8 cellular contexts compared by ENCODE assay signal in genomic region chr7:149715476-149715875, GRCh38. TPM values are rescaled to one million over a fixed set of nuclear protein-coding genes. Genes with fewer than 3 reads are reported as not detected.
DNase-seq lines count a peak whose midpoint lies in the region; ATAC-seq and TF ChIP-seq lines count a peak whose summit lies in the region.

No MANE protein-coding gene starts in this region.

- peak overlapping the region; percentile 64 for H2AFZ ChIP-seq in KMS-11 (ENCODE audit: low read depth)

- peaks cover 3% of the 10 kb centered on the region for H3K9me3 ChIP-seq in BE2C

- no peaks in the 10 kb centered on the region for H3K79me2 ChIP-seq in KMS-11 (ENCODE audit: insufficient read depth, low read depth)

- H3K27ac Mint-ChIP-seq in chondrocyte (ENCODE audit: unreplicated experiment) = peak overlapping the region; percentile 39
- peak overlapping the region; percentile 74 to 94 (median 89) for H3K27ac Mint-ChIP-seq in naive thymus-derived CD8-positive, alpha-beta T cell

- peak overlapping the region; percentile 81 for H3K4me2 ChIP-seq in KMS-11

- DNase-seq in BE2C (no peak), chondrocyte (ENCODE audit: low spot score) (no peak), NCI-H774 (lab: John Stamatoyannopoulos, UW) (no peak), SHP77 (lab: John Stamatoyannopoulos, UW) (no peak), NCI-H128 (lab: John Stamatoyannopoulos, UW; ENCODE audit: unreplicated experiment) (no peak)
- no peak for DNase-seq in naive thymus-derived CD8-positive, alpha-beta T cell
- DNase-seq in effector CD4-positive, alpha-beta T cell = no peak

- peak overlapping the region; percentile 77 for H3K4me3 ChIP-seq in BE2C (ENCODE audit: low read depth, low read length)
- no peak overlapping the region for H3K4me3 ChIP-seq in KMS-11 (IDR thresholded peaks at IDR 0.05; ENCODE audit: insufficient read depth, low read depth, low read length)

- peak overlapping the region; percentile 35; the same call in 1 of the 2 replicates for H3K9ac ChIP-seq in KMS-11

- peak overlapping the region; percentile 82 for H3K4me3 Mint-ChIP-seq in chondrocyte (ENCODE audit: unreplicated experiment)
- H3K4me3 Mint-ChIP-seq in naive thymus-derived CD8-positive, alpha-beta T cell = peak overlapping the region; percentile 77 to 91 (median 90)

- H3K4me1 Mint-ChIP-seq in chondrocyte (ENCODE audit: low read depth) = peaks cover 32% of the 10 kb centered on the region
- H3K4me1 Mint-ChIP-seq in naive thymus-derived CD8-positive, alpha-beta T cell = peaks cover 18 to 21% (median 20%) of the 10 kb centered on the region in 4 donors

- no peaks in the 10 kb centered on the region for H3K27me3 Mint-ChIP-seq in chondrocyte (ENCODE audit: low read depth)
- H3K27me3 Mint-ChIP-seq in naive thymus-derived CD8-positive, alpha-beta T cell = no peaks in the 10 kb centered on the region

- peaks cover 15% of the 10 kb centered on the region for H3K9me3 Mint-ChIP-seq in chondrocyte (ENCODE audit: low read depth)
- peaks cover 9 to 16% (median 14%) of the 10 kb centered on the region in 9 donors for H3K9me3 Mint-ChIP-seq in naive thymus-derived CD8-positive, alpha-beta T cell

- H3K27ac ChIP-seq in KMS-11 = no peak overlapping the region

- H4K20me1 ChIP-seq in KMS-11 (ENCODE audit: insufficient read depth) = no peaks in the 10 kb centered on the region

- peak; percentile 3 to 12 for ATAC-seq in naive thymus-derived CD8-positive, alpha-beta T cell

- H3K36me3 ChIP-seq in BE2C (peaks cover under 1% of the 10 kb centered on the region), KMS-11 (ENCODE audit: insufficient read depth) (no peaks in the 10 kb centered on the region)

- H3K4me1 ChIP-seq in BE2C (peaks cover 5% of the 10 kb centered on the region), KMS-11 (ENCODE audit: low read depth, poor library complexity, severe bottlenecking) (peaks cover 7% of the 10 kb centered on the region)

- POLR2A ChIA-PET in naive thymus-derived CD8-positive, alpha-beta T cell (lab: Charles Lee) = interaction anchor here (0.6 to 1.0 kb wide), 2 partner anchors 255 to 454 kb away, joined by 3 read pairs; partner anchors contain the start of genes ZNF777 and ZNF783

- TF ChIP-seq CTCF in BE2C (IDR thresholded peaks at IDR 0.05; ENCODE audit: low read depth, low read length) = no peak
- TF ChIP-seq CTCF in KMS-11 (conservative IDR thresholded peaks at IDR 0.05; ENCODE audit: low read depth, low read length) = no peak
- TF ChIP-seq CTCF in chondrocyte (IDR thresholded peaks at IDR 0.05) = no peak

- H3K36me3 Mint-ChIP-seq in chondrocyte (ENCODE audit: low read depth) = peaks cover 9% of the 10 kb centered on the region
- peaks cover 7 to 13% (median 10%) of the 10 kb centered on the region in 3 donors for H3K36me3 Mint-ChIP-seq in naive thymus-derived CD8-positive, alpha-beta T cell

- H3K27me3 ChIP-seq in BE2C (no peaks in the 10 kb centered on the region), KMS-11 (ENCODE audit: insufficient read depth, low read depth) (no peaks in the 10 kb centered on the region)

RNA-seq across cellular contexts. Expression of gene ZNF467, which starts 57.9 kb away (rescaled TPM):
- polyA plus RNA-seq in BE2C (2012; ENCODE audit: insufficient read depth, insufficient read length, low read depth) = 149 TPM
- total RNA-seq in chondrocyte = 2.3 to 3.5 TPM (median 3.1 TPM) in 3 replicates
- 1 to 10 TPM in 1 of 2 experiments, under 1 TPM in 1; 0.88 to 2.0 TPM for total RNA-seq in naive thymus-derived CD8-positive, alpha-beta T cell
- 1 to 10 TPM; 2.4 to 4.8 (median 4.4) TPM for polyA plus RNA-seq in naive thymus-derived CD8-positive, alpha-beta T cell
